1 cellular context compared by ENCODE assay signal in genomic region chr2:190766581-190766980, GRCh38.
A peak's percentile ranks its signal among the peaks of the same experiment; 100 is the strongest.
TF ChIP-seq lines count a peak whose summit lies in the region.

No MANE protein-coding gene starts in this region.

TF ChIP-seq in K562, 482 proteins besides CTCF, POLR2A, EP300 and RAD21 (continued from another document):
- TF ChIP-seq RNF219 (CRISPR knock-in tag; IDR thresholded peaks at IDR 0.05) (no peak), DMBX1 (CRISPR knock-in tag; IDR thresholded peaks at IDR 0.05; ENCODE audit: borderline replicate concordance) (no peak)
- TF ChIP-seq, protein P1, sequence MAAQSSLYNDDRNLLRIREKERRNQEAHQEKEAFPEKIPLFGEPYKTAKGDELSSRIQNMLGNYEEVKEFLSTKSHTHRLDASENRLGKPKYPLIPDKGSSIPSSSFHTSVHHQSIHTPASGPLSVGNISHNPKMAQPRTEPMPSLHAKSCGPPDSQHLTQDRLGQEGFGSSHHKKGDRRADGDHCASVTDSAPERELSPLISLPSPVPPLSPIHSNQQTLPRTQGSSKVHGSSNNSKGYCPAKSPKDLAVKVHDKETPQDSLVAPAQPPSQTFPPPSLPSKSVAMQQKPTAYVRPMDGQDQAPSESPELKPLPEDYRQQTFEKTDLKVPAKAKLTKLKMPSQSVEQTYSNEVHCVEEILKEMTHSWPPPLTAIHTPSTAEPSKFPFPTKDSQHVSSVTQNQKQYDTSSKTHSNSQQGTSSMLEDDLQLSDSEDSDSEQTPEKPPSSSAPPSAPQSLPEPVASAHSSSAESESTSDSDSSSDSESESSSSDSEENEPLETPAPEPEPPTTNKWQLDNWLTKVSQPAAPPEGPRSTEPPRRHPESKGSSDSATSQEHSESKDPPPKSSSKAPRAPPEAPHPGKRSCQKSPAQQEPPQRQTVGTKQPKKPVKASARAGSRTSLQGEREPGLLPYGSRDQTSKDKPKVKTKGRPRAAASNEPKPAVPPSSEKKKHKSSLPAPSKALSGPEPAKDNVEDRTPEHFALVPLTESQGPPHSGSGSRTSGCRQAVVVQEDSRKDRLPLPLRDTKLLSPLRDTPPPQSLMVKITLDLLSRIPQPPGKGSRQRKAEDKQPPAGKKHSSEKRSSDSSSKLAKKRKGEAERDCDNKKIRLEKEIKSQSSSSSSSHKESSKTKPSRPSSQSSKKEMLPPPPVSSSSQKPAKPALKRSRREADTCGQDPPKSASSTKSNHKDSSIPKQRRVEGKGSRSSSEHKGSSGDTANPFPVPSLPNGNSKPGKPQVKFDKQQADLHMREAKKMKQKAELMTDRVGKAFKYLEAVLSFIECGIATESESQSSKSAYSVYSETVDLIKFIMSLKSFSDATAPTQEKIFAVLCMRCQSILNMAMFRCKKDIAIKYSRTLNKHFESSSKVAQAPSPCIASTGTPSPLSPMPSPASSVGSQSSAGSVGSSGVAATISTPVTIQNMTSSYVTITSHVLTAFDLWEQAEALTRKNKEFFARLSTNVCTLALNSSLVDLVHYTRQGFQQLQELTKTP (IDR thresholded peaks at IDR 0.05; ENCODE audit: low read depth in 1 of 2, partially characterized antibody in 2 of 2) = peak in 1 of 2 experiments; percentile 91
TF ChIP-seq in K562: peak in this region for 2.
